17 cellular contexts compared by ENCODE assay signal in the genomic region with DNA sequence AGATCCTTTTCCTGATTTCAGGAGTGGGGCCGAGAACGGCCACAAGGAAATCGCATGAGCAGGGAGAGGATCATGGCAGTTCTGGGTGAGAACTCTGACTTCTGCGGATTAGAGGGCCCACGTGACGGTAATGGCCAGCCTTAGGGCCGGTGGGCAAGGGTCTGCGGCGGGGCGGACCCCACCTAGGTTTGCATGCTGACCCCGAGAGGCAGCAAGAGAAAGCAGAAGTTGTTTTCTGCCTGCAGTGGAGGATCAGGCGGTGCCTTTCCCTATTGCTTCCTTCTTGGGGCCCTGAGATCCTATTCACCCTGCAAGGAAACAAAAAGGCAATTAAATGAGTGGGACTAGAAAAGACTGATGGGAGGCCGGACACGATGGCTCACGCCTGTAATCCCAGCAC.
"Had no signal": no experiment of that assay in that cellular context is flagged by ENCODE, and none has a peak within 500 bp of the region (broad histone marks: within the 10 kb centered on the region; RNA-seq: fewer than 3 reads in every experiment).

No MANE protein-coding gene starts in this region.

- H3K4me3 ChIP-seq: coronary artery, mucosa of descending colon, sigmoid colon, skin epidermis, testis, transverse colon had no signal

- DNase-seq: dorsolateral prefrontal cortex; effector CD8-positive, alpha-beta T cell; islet precursor cell; mucosa of descending colon; naive thymus-derived CD8-positive, alpha-beta T cell; sigmoid colon; stimulated activated CD4-positive, alpha-beta T cell treated with anti-CD3 and anti-CD28 coated beads, Interleukin-2, amount 100 ng/mL, for 24 hours; stimulated activated CD4-positive, alpha-beta T cell treated with anti-CD3 and anti-CD28 coated beads, Interleukin-4, amount 100 ng/mL, for 4 hours; stimulated activated naive B cell treated with anti-CD40 and anti-IgM and Interleukin-4, amounts not matched to agents 10 μg/mL and 1 μg/mL and 100 μg/mL, for 72 hours; stimulated activated naive CD8-positive, alpha-beta T cell treated with anti-CD3 and anti-CD28 coated beads, Interleukin-15, amount 100 ng/mL, for 72 hours; testis; transverse colon had no signal

- H3K27ac ChIP-seq: dorsolateral prefrontal cortex, right atrium auricular region, sigmoid colon, testis, transverse colon had no signal

- H3K36me3 ChIP-seq: right atrium auricular region, sigmoid colon, transverse colon had no signal

- H3K4me1 ChIP-seq: right atrium auricular region, sigmoid colon, testis had no signal

- H3K9me3 ChIP-seq: mucosa of descending colon, right atrium auricular region, sigmoid colon, testis, transverse colon had no signal

- H3K27me3 ChIP-seq: dorsolateral prefrontal cortex, right atrium auricular region, sigmoid colon, testis, transverse colon had no signal

- ATAC-seq: esophagus mucosa; left lobe of liver; mucosa of descending colon; naive thymus-derived CD8-positive, alpha-beta T cell; stimulated activated naive B cell treated with anti-CD40 and anti-IgM and Interleukin-4, amounts not matched to agents 10 μg/mL and 1 μg/mL and 100 μg/mL, for 72 hours; stimulated activated naive CD8-positive, alpha-beta T cell treated with anti-CD3 and anti-CD28 coated beads, Interleukin-15, amount 100 ng/mL, for 72 hours had no signal
